ENCODE assay signal across 8 cellular contexts in genomic region chr11:34250732-34251639, GRCh38.
DNase-seq lines count a peak whose midpoint lies in the region; ATAC-seq and TF ChIP-seq lines count a peak whose summit lies in the region.

No MANE protein-coding gene starts in this region.

- H3K9me3 ChIP-seq in OCI-LY7 (ENCODE audit: low read length) (no peaks in the 10 kb centered on the region), uterus (no peaks in the 10 kb centered on the region)

- no peaks in the 10 kb centered on the region for H3K9me3 Mint-ChIP-seq in activated T-cell treated with anti-CD3 and anti-CD28 coated beads, Interleukin-2, amount 50 U/mL, for 4 hours

- H3K4me3 ChIP-seq in OCI-LY7 (ENCODE audit: low read depth, low read length, poor library complexity, severe bottlenecking) (peak overlapping the region; percentile 19), uterus (no peak overlapping the region)

- H3K79me2 ChIP-seq in OCI-LY7 (ENCODE audit: insufficient read depth, low read depth, low read length): no peaks in the 10 kb centered on the region

- H4K20me1 ChIP-seq in OCI-LY7 (ENCODE audit: insufficient read depth, low read length): no peaks in the 10 kb centered on the region

- H3K27me3 Mint-ChIP-seq in activated T-cell treated with anti-CD3 and anti-CD28 coated beads, Interleukin-2, amount 50 U/mL, for 4 hours (ENCODE audit: low read depth): peaks cover 9% of the 10 kb centered on the region

- no peaks in the 10 kb centered on the region for H3K36me3 Mint-ChIP-seq in activated T-cell treated with anti-CD3 and anti-CD28 coated beads, Interleukin-2, amount 50 U/mL, for 4 hours (ENCODE audit: insufficient read depth)

- TF ChIP-seq POLR2A in uterus (IDR thresholded peaks at IDR 0.05): no peak

- peaks cover 51% of the 10 kb centered on the region for H3K4me1 Mint-ChIP-seq in activated T-cell treated with anti-CD3 and anti-CD28 coated beads, Interleukin-2, amount 50 U/mL, for 4 hours (ENCODE audit: low read depth)

- no peaks in the 10 kb centered on the region for H3K27me3 ChIP-seq in uterus

- CTCF ChIA-PET in OCI-LY7 (lab: Charles Lee; ENCODE audit: unreplicated experiment): no interaction called here

- H3K9me2 ChIP-seq in OCI-LY7 (ENCODE audit: insufficient read depth, low read length): no peaks in the 10 kb centered on the region

- H3K27ac ChIP-seq in OCI-LY7 (ENCODE audit: low read depth, low read length, poor library complexity, severe bottlenecking) (no peak overlapping the region), uterus (peak overlapping the region; percentile 53 to 73)

- no TSS peak for BruUV-seq in OCI-LY7 (replicated peaks; lab: Mats Ljungman, UMichigan)

- H3K4me1 ChIP-seq in OCI-LY7 (ENCODE audit: insufficient read depth, low read length, poor library complexity, severe bottlenecking): peaks cover 8% of the 10 kb centered on the region
- peaks cover 0 to 12% of the 10 kb centered on the region in 2 donors for H3K4me1 ChIP-seq in uterus

- H3K36me3 ChIP-seq in OCI-LY7 (ENCODE audit: insufficient read depth, low read length) (no peaks in the 10 kb centered on the region), uterus (no peaks in the 10 kb centered on the region)

- H3K4me3 Mint-ChIP-seq in activated T-cell treated with anti-CD3 and anti-CD28 coated beads, Interleukin-2, amount 50 U/mL, for 4 hours: peak overlapping the region; percentile 51

- H3K4me2 ChIP-seq in OCI-LY7 (ENCODE audit: low read length): peak overlapping the region; percentile 54

- H2AFZ ChIP-seq in OCI-LY7 (ENCODE audit: low read length): peak overlapping the region; percentile 63; the same call in 1 of the 2 replicates

- TF ChIP-seq CTCF in OCI-LY7 (conservative IDR thresholded peaks at IDR 0.05; ENCODE audit: low read length) (no peak), uterus (IDR thresholded peaks at IDR 0.05) (no peak)

- ATAC-seq in GM18870 (IDR thresholded peaks at IDR 0.05; ENCODE audit: unreplicated experiment) (peak; percentile 72), HG02973 (IDR thresholded peaks at IDR 0.05; ENCODE audit: unreplicated experiment) (peak; percentile 66)
- peak; percentile 98 for ATAC-seq in activated T-cell treated with anti-CD3 and anti-CD28 coated beads, Interleukin-2, amount 50 U/mL, for 4 hours

- DNase-seq in OCI-LY7 (ENCODE audit: low spot score): peak; percentile 50
- DNase-seq in activated T-cell treated with anti-CD3 and anti-CD28 coated beads, Interleukin-2, amount 50 U/mL, for 4 hours: peak; percentile 74
- peak; percentile 68 for DNase-seq in foreskin melanocyte
- DNase-seq in posterior vena cava (ENCODE audit: low spot score): peak; percentile 86
- DNase-seq in uterus: peak in 1 of 2 donors; percentile 35
- DNase-seq in OCI-M2 (lab: John Stamatoyannopoulos, UW; ENCODE audit: unreplicated experiment): no peak

- POLR2A ChIA-PET in OCI-LY7 (lab: Charles Lee): interaction anchor here (0.5 to 1.9 kb wide), 6 partner anchors 8 to 378 kb away, joined by 3 to 5 read pairs (median 4); no protein-coding TSS in a partner anchor

- intact Hi-C loops in OCI-LY7 (cut with micrococcal nuclease; ENCODE audit: unreplicated experiment) (no loop called here), posterior vena cava (cut with DNase I) (loop anchor here in 1 of 2 donors (5.0 kb wide), 1 partner anchor 79 kb away; no protein-coding TSS in a partner anchor), uterus (cut with DNase I; ENCODE audit: low total_unique reads) (no loop called here)
